20 cellular contexts compared by ENCODE assay signal in the genomic region with DNA sequence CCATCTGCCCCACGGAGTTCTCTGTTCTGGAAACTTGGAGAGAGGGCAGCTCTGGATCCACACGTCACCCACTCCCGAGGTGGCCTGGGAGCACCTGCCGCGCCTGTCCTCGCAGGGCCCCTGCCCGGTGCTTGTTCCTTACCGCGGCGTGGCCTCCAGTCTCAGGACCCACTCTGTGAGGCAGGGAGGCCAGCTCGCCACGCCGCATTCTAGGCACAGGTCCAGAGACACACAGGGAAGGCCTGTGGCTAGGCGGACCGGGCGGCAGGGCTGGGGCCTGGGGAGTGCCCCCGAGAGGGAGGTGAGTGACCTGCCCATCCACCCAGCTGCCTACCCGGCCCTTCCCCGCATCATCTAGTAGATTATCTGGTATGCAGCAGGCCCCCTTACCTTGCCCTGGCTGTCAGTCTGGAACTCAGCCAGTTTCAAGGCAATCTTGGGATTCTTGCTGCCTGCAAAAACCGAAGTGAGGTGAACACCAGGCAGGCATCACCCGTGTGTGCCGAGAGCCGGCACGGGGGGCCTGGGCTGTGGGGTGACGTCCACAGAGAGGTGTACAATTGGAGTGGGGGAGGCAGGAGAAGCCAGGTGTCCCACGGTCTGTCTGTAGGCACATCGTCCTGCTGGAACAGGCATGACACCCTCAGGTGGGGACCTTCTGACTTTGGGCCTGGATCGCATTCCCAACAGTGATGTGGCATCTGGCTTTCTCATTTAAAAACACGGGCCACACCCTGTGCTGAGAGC. TPM values are rescaled to one million over a fixed set of nuclear protein-coding genes. Genes with fewer than 3 reads are reported as not detected.
A peak's percentile ranks its signal among the peaks of the same experiment; 100 is the strongest.
DNase-seq lines count a peak whose midpoint lies in the region; ATAC-seq, FAIRE-seq and TF ChIP-seq lines count a peak whose summit lies in the region.
"Had no signal": no experiment of that assay in that cellular context is flagged by ENCODE, and none has a peak within 500 bp of the region (broad histone marks: within the 10 kb centered on the region; RNA-seq: fewer than 3 reads in every experiment).

No MANE protein-coding gene starts in this region.

- peak overlapping the region in 8 of 11 experiments; percentile 48 to 81 (median 72); a peak in 16 of 22 replicates for H3K4me2 ChIP-seq in BLaER1 treated with 17β-estradiol and CSF1 and Interleukin-3, amounts not matched to agents 10 nM and 100 nM
- H3K4me2 ChIP-seq in H1 (ENCODE audit: insufficient read depth in 1 of 2, low read depth in 2 of 2, low read length in 2 of 2) (no peak overlapping the region), GM23248 (ENCODE audit: unreplicated experiment) (no peak overlapping the region)

- H3K4me3 ChIP-seq in BLaER1 treated with 17β-estradiol and CSF1 and Interleukin-3, amounts not matched to agents 10 nM and 100 nM, result no peak overlapping the region
- H3K4me3 ChIP-seq in H1 (ENCODE audit: extremely low read depth in 1 of 4, insufficient read depth in 2 of 4, low read depth in 3 of 4, low read length in 4 of 4) (no peak overlapping the region), lower lobe of right lung (no peak overlapping the region), suprapubic skin (no peak overlapping the region), GM23248 (no peak overlapping the region)
- H3K4me3 ChIP-seq: HAP-1 had no signal

- no peaks in the 10 kb centered on the region for H3K79me1 ChIP-seq in H1 (ENCODE audit: low read depth, low read length)

- no peaks in the 10 kb centered on the region for H3K4me1 Mint-ChIP-seq in stimulated activated naive CD8-positive, alpha-beta T cell treated with anti-CD3 and anti-CD28 coated beads, Interleukin-15, amount 100 ng/mL, for 72 hours
- H3K4me1 Mint-ChIP-seq: CD14-positive monocyte had no signal

- TF ChIP-seq POLR2A in H1 (IDR thresholded peaks at IDR 0.05; ENCODE audit: control extremely low read depth in 1 of 2, low read depth in 2 of 2, low read length in 2 of 2) (no peak), suprapubic skin (IDR thresholded peaks at IDR 0.05) (no peak)

- intact Hi-C loops in lower lobe of right lung (cut with DNase I), result no loop called here

- H3F3A ChIP-seq in GM23248 (ENCODE audit: insufficient read depth), result peaks cover 17% of the 10 kb centered on the region

- TF ChIP-seq EP300 in H1 (IDR thresholded peaks at IDR 0.05; ENCODE audit: borderline replicate concordance in 1 of 2, low read depth in 2 of 2, low read length in 2 of 2), result no peak
- TF ChIP-seq EP300 in suprapubic skin (IDR thresholded peaks at IDR 0.05), result no peak

- no peaks in the 10 kb centered on the region for H3K23me2 ChIP-seq in H1 (ENCODE audit: low read depth, low read length)

- H3K14ac ChIP-seq in H1 (ENCODE audit: insufficient read length), result no peak overlapping the region

- 95% methylated on average over 28 of the region's 29 CpGs; no CpG with 5 or more reads in 1 of the 2 experiments for WGBS in H1 (ENCODE audit: extremely low coverage in 1 of 2, insufficient coverage in 1 of 2, insufficient read length in 1 of 2, insufficient replicate concordance in 2 of 2, low coverage in 1 of 2, low lambda C conversion rate in 2 of 2, missing lambda C conversion rate in 1 of 2), 2 experiments
- WGBS in suprapubic skin, result 44% methylated on average over 12 of the region's 29 CpGs
- 92 to 95% methylated on average over 29 of the region's 29 CpGs for WGBS in GM23248 (ENCODE audit: low coverage in 1 of 2, low lambda C conversion rate in 2 of 2, missing lambda C conversion rate in 2 of 2), 2 experiments

- FAIRE-seq in H1 (lab: Jason Lieb, UNC), result no peak
- FAIRE-seq: D721Med, G401.6, GM12891 had no signal

- in situ Hi-C loops in GM23248 (cut with MboI), result no loop called here

- H3K36me3 ChIP-seq in BLaER1 treated with 17β-estradiol and CSF1 and Interleukin-3, amounts not matched to agents 10 nM and 100 nM, result peaks cover 92 to 99% (median 95%) of the 10 kb centered on the region in 11 experiments
- H3K36me3 ChIP-seq in H1 (ENCODE audit: control insufficient read depth in 2 of 4, insufficient read depth in 4 of 4, low read length in 3 of 4) (peaks cover 10 to 52% (median 22%) of the 10 kb centered on the region in 4 experiments), lower lobe of right lung (peaks cover 96% of the 10 kb centered on the region), suprapubic skin (peaks cover 94% of the 10 kb centered on the region), GM23248 (ENCODE audit: low read depth) (peaks cover 15% of the 10 kb centered on the region)

- no peak overlapping the region for H2BK12ac ChIP-seq in H1 (ENCODE audit: low read depth, low read length)

- no peak overlapping the region for H3K18ac ChIP-seq in H1 (ENCODE audit: extremely low read depth, low read length)

- peak overlapping the region in 1 of 2 donors; percentile 42 for H3K27ac Mint-ChIP-seq in stimulated activated naive CD8-positive, alpha-beta T cell treated with anti-CD3 and anti-CD28 coated beads, Interleukin-15, amount 100 ng/mL, for 72 hours
- H3K27ac Mint-ChIP-seq: CD14-positive monocyte; CD8-positive, alpha-beta T cell had no signal

- H3K27me3 ChIP-seq in BLaER1 treated with 17β-estradiol and CSF1 and Interleukin-3, amounts not matched to agents 10 nM and 100 nM, result no peaks in the 10 kb centered on the region
- H3K27me3 ChIP-seq in H1 (replicated peaks in 1 of 4; ENCODE audit: control insufficient read depth in 3 of 4, extremely low read depth in 1 of 4, insufficient read depth in 3 of 4, low read length in 3 of 4) (no peaks in the 10 kb centered on the region), lower lobe of right lung (ENCODE audit: low read depth) (no peaks in the 10 kb centered on the region), suprapubic skin (no peaks in the 10 kb centered on the region), GM23248 (replicated peaks; ENCODE audit: insufficient read depth) (no peaks in the 10 kb centered on the region)

- no peak for TF ChIP-seq RAD21 in H1 (IDR thresholded peaks at IDR 0.05 in 1 of 2, conservative IDR thresholded peaks at IDR 0.05 in 1 of 2; ENCODE audit: low read depth in 2 of 2, low read length in 2 of 2)

- no peaks in the 10 kb centered on the region for H3K9me3 Mint-ChIP-seq in stimulated activated naive CD8-positive, alpha-beta T cell treated with anti-CD3 and anti-CD28 coated beads, Interleukin-15, amount 100 ng/mL, for 72 hours
- H3K9me3 Mint-ChIP-seq: CD14-positive monocyte; CD8-positive, alpha-beta T cell had no signal

- TF ChIP-seq CTCF in H1 (IDR thresholded peaks at IDR 0.05; ENCODE audit: control extremely low read depth in 1 of 3, insufficient read depth in 1 of 3, low read depth in 1 of 3, low read length in 3 of 3) (no peak), lower lobe of right lung (IDR thresholded peaks at IDR 0.05) (no peak), suprapubic skin (IDR thresholded peaks at IDR 0.05) (no peak)

- H3K27ac ChIP-seq in BLaER1 treated with 17β-estradiol and CSF1 and Interleukin-3, amounts not matched to agents 10 nM and 100 nM, result peak overlapping the region in 3 of 11 experiments; percentile 14 to 31 (median 22); a peak in 3 of 22 replicates
- H3K27ac ChIP-seq in H1 (ENCODE audit: low read depth, low read length) (no peak overlapping the region), lower lobe of right lung (peak overlapping the region; percentile 3), suprapubic skin (peak overlapping the region; percentile 83), GM23248 (no peak overlapping the region)
- H3K27ac ChIP-seq: HL-60 had no signal

- H4K5ac ChIP-seq in H1 (ENCODE audit: insufficient read length, low read depth, low read length), result no peak overlapping the region

- no peak overlapping the region for H2AFZ ChIP-seq in H1 (ENCODE audit: low read length)
- no peak overlapping the region for H2AFZ ChIP-seq in GM23248

- H3K9ac ChIP-seq in BLaER1 treated with 17β-estradiol and CSF1 and Interleukin-3, amounts not matched to agents 10 nM and 100 nM, result peak overlapping the region in 4 of 11 experiments; percentile 5 to 39 (median 22); a peak in 3 of 22 replicates
- H3K9ac ChIP-seq in H1 (replicated peaks in 1 of 4; ENCODE audit: extremely low read depth in 1 of 4, low read depth in 3 of 4, low read length in 3 of 4), result no peak overlapping the region
- no peak overlapping the region for H3K9ac ChIP-seq in GM23248

- H2BK15ac ChIP-seq in H1 (ENCODE audit: low read length), result no peak overlapping the region

- DNase-seq in H1 (ENCODE audit: low read depth in 1 of 2, low spot score in 2 of 2) (no peak), lower lobe of right lung (no peak), suprapubic skin (ENCODE audit: low spot score in 2 of 2) (no peak), GM23248 (no peak)
- no peak for DNase-seq in stimulated activated naive CD8-positive, alpha-beta T cell treated with anti-CD3 and anti-CD28 coated beads, Interleukin-15, amount 100 ng/mL, for 72 hours
- DNase-seq: ACHN; CD8-positive, alpha-beta T cell; COR-L47; DMS153; DMS79 treated with DMSO at 0.1 percent for 48 hours; EL; GOT3 had no signal

- peaks cover 5 to 50% (median 41%) of the 10 kb centered on the region in 10 experiments for H3K4me1 ChIP-seq in BLaER1 treated with 17β-estradiol and CSF1 and Interleukin-3, amounts not matched to agents 10 nM and 100 nM
- H3K4me1 ChIP-seq in H1 (replicated peaks in 1 of 4; ENCODE audit: control insufficient read depth in 3 of 4, insufficient read depth in 4 of 4, low read length in 3 of 4) (no peaks in the 10 kb centered on the region), lower lobe of right lung (peaks cover 17% of the 10 kb centered on the region), suprapubic skin (peaks cover 41% of the 10 kb centered on the region), GM23248 (ENCODE audit: insufficient read depth) (peaks cover 13% of the 10 kb centered on the region)

- H3K9me3 ChIP-seq in BLaER1 treated with 17β-estradiol and CSF1 and Interleukin-3, amounts not matched to agents 10 nM and 100 nM (replicated peaks in 1 of 11), result no peaks in the 10 kb centered on the region
- H3K9me3 ChIP-seq in H1 (ENCODE audit: insufficient read depth in 2 of 2, low read depth in 1 of 2, low read length in 1 of 2) (no peaks in the 10 kb centered on the region), lower lobe of right lung (no peaks in the 10 kb centered on the region), suprapubic skin (no peaks in the 10 kb centered on the region), GM23248 (ENCODE audit: low read depth) (no peaks in the 10 kb centered on the region)
- H3K9me3 ChIP-seq: HAP-1 had no signal

- H2BK120ac ChIP-seq in H1 (replicated peaks; ENCODE audit: low read depth, low read length), result no peak overlapping the region

- H2BK5ac ChIP-seq in H1 (ENCODE audit: low read depth, low read length), result no peak overlapping the region

- no peak overlapping the region for H3K23ac ChIP-seq in H1 (ENCODE audit: insufficient read length)

- no peaks in the 10 kb centered on the region for H3K9me2 ChIP-seq in GM23248 (ENCODE audit: insufficient read depth)

- CTCF ChIA-PET in H1 (lab: Charles Lee; ENCODE audit: partially characterized antibody), result interaction anchor here (0.7 to 1.2 kb wide), 4 partner anchors 29 to 175 kb away, joined by 3 to 6 read pairs (median 3); no protein-coding TSS in a partner anchor

- peaks cover 0 to 67% (median 23%) of the 10 kb centered on the region in 11 experiments; a peak in 12 of 22 replicates for H4K20me1 ChIP-seq in BLaER1 treated with 17β-estradiol and CSF1 and Interleukin-3, amounts not matched to agents 10 nM and 100 nM
- H4K20me1 ChIP-seq in H1 (replicated peaks in 1 of 2; ENCODE audit: control insufficient read depth in 1 of 2, insufficient read depth in 2 of 2, low read length in 2 of 2) (peaks cover 0 to 10% of the 10 kb centered on the region in 2 experiments), GM23248 (ENCODE audit: insufficient read depth) (no peaks in the 10 kb centered on the region)

- ATAC-seq in lower lobe of right lung, result no peak
- ATAC-seq in stimulated activated naive CD8-positive, alpha-beta T cell treated with anti-CD3 and anti-CD28 coated beads, Interleukin-15, amount 100 ng/mL, for 72 hours, result no peak
- ATAC-seq in HG03175 (IDR thresholded peaks at IDR 0.05; ENCODE audit: unreplicated experiment), result no peak
- ATAC-seq: CD8-positive, alpha-beta T cell had no signal

- H3K79me2 ChIP-seq in H1 (ENCODE audit: control insufficient read depth in 1 of 2, insufficient read depth in 2 of 2, low read length in 2 of 2) (no peaks in the 10 kb centered on the region), GM23248 (ENCODE audit: insufficient read depth) (no peaks in the 10 kb centered on the region)

- H4K91ac ChIP-seq in H1 (replicated peaks; ENCODE audit: insufficient read length, low read length), result no peak overlapping the region

- H3K56ac ChIP-seq in H1 (replicated peaks; ENCODE audit: insufficient read length, low read depth, low read length), result no peak overlapping the region

- no peak overlapping the region for H3K4ac ChIP-seq in H1 (replicated peaks; ENCODE audit: insufficient read length, low read depth, low read length)

- peak overlapping the region; percentile 57; the same call in 1 of the 2 replicates for H4K8ac ChIP-seq in H1 (ENCODE audit: extremely low read depth, insufficient read depth, low read length)

- no peak overlapping the region for H2AK5ac ChIP-seq in H1 (ENCODE audit: low read depth, low read length)

- no peak overlapping the region for H2BK20ac ChIP-seq in H1 (ENCODE audit: low read length)

- no peaks in the 10 kb centered on the region for H3K27me3 Mint-ChIP-seq in stimulated activated naive CD8-positive, alpha-beta T cell treated with anti-CD3 and anti-CD28 coated beads, Interleukin-15, amount 100 ng/mL, for 72 hours

- POLR2A ChIA-PET in H1 (lab: Charles Lee; ENCODE audit: partially characterized antibody), result interaction anchor here (0.5 to 1.8 kb wide), 2 partner anchors 7 to 730 kb away, joined by 4 to 5 read pairs; no protein-coding TSS in a partner anchor

- H3K4me3 Mint-ChIP-seq in stimulated activated naive CD8-positive, alpha-beta T cell treated with anti-CD3 and anti-CD28 coated beads, Interleukin-15, amount 100 ng/mL, for 72 hours, result no peak overlapping the region
- H3K4me3 Mint-ChIP-seq: CD14-positive monocyte; CD8-positive, alpha-beta T cell had no signal

RNA-seq across cellular contexts. Expression of gene DPP9, which starts 23.6 kb away (rescaled TPM):
- total RNA-seq in H1 (2021; fragmentation: NEBNext Ultra II Directional; extraction: Animal tissue kit (Norgen Biotek cat#: 25700)), result 40.7 and 46.8 TPM in 2 replicates
- polyA plus RNA-seq in H1 (2011; rRNA removed) (11.6 and 23.3 TPM in 2 replicates), GM23248 (2016; fragmentation: Nextera tagmentation; extraction: Ambion mirVana) (33.0 and 37.0 TPM in 2 replicates)
- polyA plus RNA-seq in H1 (2011; cell fraction: cytosol; rRNA removed), result 8.8 TPM
- polyA plus RNA-seq in H1 (2011; cell fraction: nucleus; rRNA removed), result 14.8 TPM
- polyA plus RNA-seq in H1 (2012, experiment 1 of 2), result 16.8 to 25.1 TPM (median 22.4 TPM) in 4 replicates
- polyA plus RNA-seq in H1 (2012, experiment 2 of 2), result 27.0 TPM
- 26.2 TPM for polyA plus RNA-seq in H1 (2013, experiment 1 of 2)
- 22.8 TPM for polyA plus RNA-seq in H1 (2013, experiment 2 of 2)
- 9.5 and 9.9 TPM in 2 replicates for polyA minus RNA-seq in H1 (2011; rRNA and poly(A)+ RNA removed)
- polyA minus RNA-seq in H1 (2011; cell fraction: cytosol; rRNA and poly(A)+ RNA removed), result 18.3 TPM
- 33.5 TPM for polyA minus RNA-seq in H1 (2011; cell fraction: nucleus; rRNA and poly(A)+ RNA removed)
- total RNA-seq in lower lobe of right lung (79.6 TPM), suprapubic skin (100 to 1,000 TPM in 2 of 4 donors, 10 to 100 TPM in 2; 51.2 to 126 (median 84.1) TPM)
- total RNA-seq in GM23248 (2014; rRNA removed; shearing (Covaris generic)), result 50.3 and 82.2 TPM in 2 replicates

RNA-seq across cellular contexts. Expression of gene MYDGF, which starts 29.9 kb away (rescaled TPM):
- total RNA-seq in H1 (2021; fragmentation: NEBNext Ultra II Directional; extraction: Animal tissue kit (Norgen Biotek cat#: 25700)), result 51.1 and 53.1 TPM in 2 replicates
- polyA plus RNA-seq in H1 (2011; rRNA removed) (40.6 and 81.0 TPM in 2 replicates), GM23248 (2016; fragmentation: Nextera tagmentation; extraction: Ambion mirVana) (591 and 597 TPM in 2 replicates)
- 75.6 TPM for polyA plus RNA-seq in H1 (2011; cell fraction: cytosol; rRNA removed)
- 81.2 TPM for polyA plus RNA-seq in H1 (2011; cell fraction: nucleus; rRNA removed)
- 72.8 to 95.3 TPM (median 83.7 TPM) in 4 replicates for polyA plus RNA-seq in H1 (2012, experiment 1 of 2)
- polyA plus RNA-seq in H1 (2012, experiment 2 of 2), result 107 TPM
- 61.2 TPM for polyA plus RNA-seq in H1 (2013, experiment 1 of 2)
- polyA plus RNA-seq in H1 (2013, experiment 2 of 2), result 68.4 TPM
- 9.9 and 21.7 TPM in 2 replicates for polyA minus RNA-seq in H1 (2011; rRNA and poly(A)+ RNA removed)
- polyA minus RNA-seq in H1 (2011; cell fraction: cytosol; rRNA and poly(A)+ RNA removed), result 28.2 TPM
- 19.1 TPM for polyA minus RNA-seq in H1 (2011; cell fraction: nucleus; rRNA and poly(A)+ RNA removed)
- total RNA-seq in lower lobe of right lung (91.6 TPM), suprapubic skin (10 to 100 TPM; 17.5 to 43.6 (median 28.3) TPM)
- 177 and 207 TPM in 2 replicates for total RNA-seq in GM23248 (2014; rRNA removed; shearing (Covaris generic))

Comparison
In these comparisons a context has a peak if more than half of its experiments do, and no peak if none do; other contexts are left out.
1. H3K27ac ChIP-seq: peak in lower lobe of right lung (single experiment) and suprapubic skin (single experiment); none in H1 (single experiment) and GM23248 (single experiment).
2. H3K4me2 ChIP-seq: peak in BLaER1 treated with 17β-estradiol and CSF1 and Interleukin-3, amounts not matched to agents 10 nM and 100 nM (8 of 11); none in H1 (0 of 2) and GM23248 (single experiment).